In genomic region chr12:7934153-7934552, GRCh38 we compare ENCODE assay signal across 1 cellular context.
TF ChIP-seq lines count a peak whose summit lies in the region.

No MANE protein-coding gene starts in this region.

TF ChIP-seq in IMR-90, 13 proteins besides CTCF, POLR2A, EP300 and RAD21:
- no peak for TF ChIP-seq ELK1 (IDR thresholded peaks at IDR 0.05; ENCODE audit: borderline replicate concordance, low read depth, low read length)
- no peak for TF ChIP-seq MAFK (IDR thresholded peaks at IDR 0.05; ENCODE audit: low read depth, low read length)
- TF ChIP-seq CHD1 (IDR thresholded peaks at IDR 0.05; ENCODE audit: low read depth, low read length) = no peak
- TF ChIP-seq MXI1 (IDR thresholded peaks at IDR 0.05; ENCODE audit: borderline replicate concordance, low read depth, low read length) = no peak
- no peak for TF ChIP-seq NFE2L2 (IDR thresholded peaks at IDR 0.05; ENCODE audit: low read depth, low read length)
- TF ChIP-seq CEBPB (IDR thresholded peaks at IDR 0.05; ENCODE audit: low read depth, low read length) = no peak
- no peak for TF ChIP-seq MAZ (IDR thresholded peaks at IDR 0.05; ENCODE audit: borderline replicate concordance, low read depth, low read length)
- no peak for TF ChIP-seq RCOR1 (IDR thresholded peaks at IDR 0.05; ENCODE audit: insufficient replicate concordance, low read length)
- TF ChIP-seq USF2 (IDR thresholded peaks at IDR 0.05; ENCODE audit: low read depth, low read length) = no peak
TF ChIP-seq in IMR-90: peak in this region for 0.
